8 cellular contexts compared by ENCODE assay signal in genomic region chr7:128404826-128405344, GRCh38. TPM values are rescaled to one million over a fixed set of nuclear protein-coding genes. Genes with fewer than 3 reads are reported as not detected.
DNase-seq lines count a peak whose midpoint lies in the region; ATAC-seq and TF ChIP-seq lines count a peak whose summit lies in the region.

No MANE protein-coding gene starts in this region.

- no peak for TF ChIP-seq POLR2A in gastroesophageal sphincter (IDR thresholded peaks at IDR 0.05)

- H3K4me3 Mint-ChIP-seq in activated naive CD4-positive, alpha-beta T cell treated with anti-CD3 and anti-CD28 coated beads, Interleukin-2, amount 10 ng/mL, durations not matched to agents 7 days and 5 days = peak overlapping the region; percentile 75

- H3K36me3 ChIP-seq in gastroesophageal sphincter (peaks cover 0 to 24% of the 10 kb centered on the region in 2 donors), smooth muscle cell (ENCODE audit: low read depth) (no peaks in the 10 kb centered on the region)

- ATAC-seq in gastroesophageal sphincter (no peak), GM18867 (IDR thresholded peaks at IDR 0.05; ENCODE audit: unreplicated experiment) (no peak)

- H3K4me1 ChIP-seq in gastroesophageal sphincter (peaks cover 0 to 65% (median 34%) of the 10 kb centered on the region in 3 donors), smooth muscle cell (ENCODE audit: low read depth) (peaks cover 32% of the 10 kb centered on the region)

- peaks cover 8% of the 10 kb centered on the region for H3K79me2 ChIP-seq in smooth muscle cell (ENCODE audit: low read depth)

- H3K4me2 ChIP-seq in smooth muscle cell = peak overlapping the region; percentile 95

- peak overlapping the region; percentile 72 for H2AFZ ChIP-seq in smooth muscle cell (ENCODE audit: low read depth)

- H3K4me1 Mint-ChIP-seq in activated naive CD4-positive, alpha-beta T cell treated with anti-CD3 and anti-CD28 coated beads, Interleukin-2, amount 10 ng/mL, durations not matched to agents 7 days and 5 days = peaks cover 53% of the 10 kb centered on the region

- no peaks in the 10 kb centered on the region for H3K27me3 ChIP-seq in gastroesophageal sphincter
- no peaks in the 10 kb centered on the region for H3K27me3 ChIP-seq in smooth muscle cell (ENCODE audit: low read depth)

- peak overlapping the region; percentile 71 for H3K9ac ChIP-seq in smooth muscle cell (ENCODE audit: low read depth)

- peak overlapping the region; percentile 93 for H3K27ac ChIP-seq in VCaP
- peak overlapping the region in 3 of 4 donors; percentile 89 to 94 (median 93) for H3K27ac ChIP-seq in gastroesophageal sphincter
- no peak overlapping the region for H3K27ac ChIP-seq in smooth muscle cell (ENCODE audit: low read depth)

- H3K9me3 Mint-ChIP-seq in activated naive CD4-positive, alpha-beta T cell treated with anti-CD3 and anti-CD28 coated beads, Interleukin-2, amount 10 ng/mL, durations not matched to agents 7 days and 5 days = no peaks in the 10 kb centered on the region

- no peak for DNase-seq in activated naive CD4-positive, alpha-beta T cell treated with anti-CD3 and anti-CD28 coated beads, Interleukin-2, amount 10 ng/mL, durations not matched to agents 7 days and 5 days
- no peak for DNase-seq in activated naive CD4-positive, alpha-beta T cell treated with anti-CD3 and anti-CD28 coated beads, Interleukin-2, amount 50 U/mL, for 16 hours
- no peak for DNase-seq in smooth muscle cell (lab: John Stamatoyannopoulos, UW; ENCODE audit: unreplicated experiment)
- no peak for DNase-seq in NK-92 treated with Interleukin-12 subunit alpha and Interleukin-12 subunit beta, amount 100 ng/mL, for 24 hours (lab: John Stamatoyannopoulos, UW)
- DNase-seq in SIG-M5 treated with dmso at 0.1 percent for 504 hours (lab: John Stamatoyannopoulos, UW; ENCODE audit: unreplicated experiment) = no peak

- peaks cover 27% of the 10 kb centered on the region for H3K27me3 Mint-ChIP-seq in activated naive CD4-positive, alpha-beta T cell treated with anti-CD3 and anti-CD28 coated beads, Interleukin-2, amount 10 ng/mL, durations not matched to agents 7 days and 5 days

- H3K27ac Mint-ChIP-seq in activated naive CD4-positive, alpha-beta T cell treated with anti-CD3 and anti-CD28 coated beads, Interleukin-2, amount 10 ng/mL, durations not matched to agents 7 days and 5 days = peak overlapping the region; percentile 49

- H3K4me3 ChIP-seq in gastroesophageal sphincter = peak overlapping the region; percentile 45 to 87
- peak overlapping the region; percentile 73 for H3K4me3 ChIP-seq in smooth muscle cell

- peaks cover 16% of the 10 kb centered on the region for H4K20me1 ChIP-seq in smooth muscle cell (ENCODE audit: low read depth)

- no peak for TF ChIP-seq EP300 in gastroesophageal sphincter (IDR thresholded peaks at IDR 0.05)

- TF ChIP-seq CTCF in VCaP (conservative IDR thresholded peaks at IDR 0.05) (peak; percentile 36), gastroesophageal sphincter (IDR thresholded peaks at IDR 0.05) (peak in 3 of 4 experiments; percentile 12 to 50 (median 15)), smooth muscle cell (IDR thresholded peaks at IDR 0.05; ENCODE audit: borderline replicate concordance, insufficient read depth, poor library complexity, severe bottlenecking) (no peak)

- CTCF ChIA-PET in activated naive CD4-positive, alpha-beta T cell treated with anti-CD3 and anti-CD28 coated beads, Interleukin-2, amount 10 ng/mL, durations not matched to agents 7 days and 5 days (lab: Charles Lee) = interaction anchor here (1.3 to 14.3 kb wide), 4 partner anchors 18 to 57 kb away, joined by 4 to 166 read pairs (median 90); no protein-coding TSS in a partner anchor

- H3K36me3 Mint-ChIP-seq in activated naive CD4-positive, alpha-beta T cell treated with anti-CD3 and anti-CD28 coated beads, Interleukin-2, amount 10 ng/mL, durations not matched to agents 7 days and 5 days = peaks cover 17% of the 10 kb centered on the region

- no peaks in the 10 kb centered on the region for H3K9me3 ChIP-seq in gastroesophageal sphincter
- no peaks in the 10 kb centered on the region for H3K9me3 ChIP-seq in smooth muscle cell (replicated peaks; ENCODE audit: low read depth)

- WGBS in gastroesophageal sphincter (ENCODE audit: low coverage in 1 of 2), 2 donors = no CpG with 5 or more reads among the region's 9 CpGs
- whole genome bisulfite sequencing in smooth muscle cell (ENCODE audit: low lambda C conversion rate) = 54% methylated on average over 9 of the region's 9 CpGs

- H3F3A ChIP-seq in smooth muscle cell (ENCODE audit: low read depth) = peaks cover 20% of the 10 kb centered on the region

RNA-seq across cellular contexts. Expression of gene IMPDH1, which starts 4.9 kb away (rescaled TPM):
- total RNA-seq in gastroesophageal sphincter (10 to 100 TPM; 36.9 to 87.1 (median 43.3) TPM), smooth muscle cell (48.4 and 56.0 TPM in 2 replicates)
- 99.4 and 129 TPM in 2 replicates for polyA plus RNA-seq in smooth muscle cell

RNA-seq across cellular contexts. Expression of gene PRRT4, which starts 43.4 kb away (rescaled TPM):
- 1 to 10 TPM in 1 of 4 donors, under 1 TPM in 3; 0.40 to 1.2 (median 0.82) TPM for total RNA-seq in gastroesophageal sphincter
- total RNA-seq in smooth muscle cell = 0.09 and 2.5 TPM in 2 replicates
- 0.83 and 1.5 TPM in 2 replicates for polyA plus RNA-seq in smooth muscle cell

RNA-seq across cellular contexts. Expression of gene HILPDA, which starts 50.8 kb away (rescaled TPM):
- total RNA-seq in gastroesophageal sphincter = 10 to 100 TPM in 1 of 4 donors, 1 to 10 TPM in 3; 2.8 to 19.0 (median 6.6) TPM
- 37.5 and 45.1 TPM in 2 replicates for total RNA-seq in smooth muscle cell
- 90.2 and 109 TPM in 2 replicates for polyA plus RNA-seq in smooth muscle cell
